In genomic region chr7:105413887-105414437, GRCh38 we compare ENCODE assay signal across 1 cellular context.
TF ChIP-seq lines count a peak whose summit lies in the region.

No MANE protein-coding gene starts in this region.

TF ChIP-seq in HEK293, 187 proteins besides CTCF, POLR2A, EP300 and RAD21 (continued from another document):
- no peak for TF ChIP-seq PRDM4 (tag by site-specific recombination; IDR thresholded peaks at IDR 0.05)
